Comparison of ENCODE assay signal across 2 cellular contexts in the genomic region with DNA sequence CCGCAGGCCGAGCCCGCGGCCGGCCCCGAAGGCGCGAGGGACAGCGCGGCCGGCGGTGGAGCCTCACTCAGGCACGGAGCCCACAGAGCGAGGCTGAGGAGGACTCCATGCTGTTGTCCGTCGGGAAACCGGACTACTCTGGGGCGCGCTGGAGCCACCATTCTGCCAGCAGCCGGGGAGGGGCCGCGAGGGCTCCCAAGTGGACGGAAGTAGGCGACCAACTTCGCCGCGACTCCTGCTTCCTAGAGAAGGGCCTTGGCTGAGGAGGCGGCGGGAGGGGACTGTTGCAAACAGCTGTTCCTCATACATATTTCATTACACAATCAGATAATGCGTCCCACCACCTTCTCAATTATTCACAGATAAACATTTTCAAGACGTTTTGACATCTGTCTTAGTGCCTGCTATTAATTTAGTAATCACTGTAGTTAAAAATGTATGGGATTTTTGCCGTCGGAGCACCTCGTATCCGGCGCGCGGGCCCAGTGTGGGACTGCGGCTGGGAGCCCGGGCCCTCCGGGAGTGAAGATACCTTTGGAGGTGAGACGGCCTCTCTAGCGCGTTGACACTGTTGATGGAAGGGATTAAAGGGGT.
TF ChIP-seq lines count a peak whose summit lies in the region.

No MANE protein-coding gene starts in this region.

TF ChIP-seq in SK-N-SH, 30 proteins besides CTCF, POLR2A, EP300 and RAD21:
- TF ChIP-seq, protein P1, sequence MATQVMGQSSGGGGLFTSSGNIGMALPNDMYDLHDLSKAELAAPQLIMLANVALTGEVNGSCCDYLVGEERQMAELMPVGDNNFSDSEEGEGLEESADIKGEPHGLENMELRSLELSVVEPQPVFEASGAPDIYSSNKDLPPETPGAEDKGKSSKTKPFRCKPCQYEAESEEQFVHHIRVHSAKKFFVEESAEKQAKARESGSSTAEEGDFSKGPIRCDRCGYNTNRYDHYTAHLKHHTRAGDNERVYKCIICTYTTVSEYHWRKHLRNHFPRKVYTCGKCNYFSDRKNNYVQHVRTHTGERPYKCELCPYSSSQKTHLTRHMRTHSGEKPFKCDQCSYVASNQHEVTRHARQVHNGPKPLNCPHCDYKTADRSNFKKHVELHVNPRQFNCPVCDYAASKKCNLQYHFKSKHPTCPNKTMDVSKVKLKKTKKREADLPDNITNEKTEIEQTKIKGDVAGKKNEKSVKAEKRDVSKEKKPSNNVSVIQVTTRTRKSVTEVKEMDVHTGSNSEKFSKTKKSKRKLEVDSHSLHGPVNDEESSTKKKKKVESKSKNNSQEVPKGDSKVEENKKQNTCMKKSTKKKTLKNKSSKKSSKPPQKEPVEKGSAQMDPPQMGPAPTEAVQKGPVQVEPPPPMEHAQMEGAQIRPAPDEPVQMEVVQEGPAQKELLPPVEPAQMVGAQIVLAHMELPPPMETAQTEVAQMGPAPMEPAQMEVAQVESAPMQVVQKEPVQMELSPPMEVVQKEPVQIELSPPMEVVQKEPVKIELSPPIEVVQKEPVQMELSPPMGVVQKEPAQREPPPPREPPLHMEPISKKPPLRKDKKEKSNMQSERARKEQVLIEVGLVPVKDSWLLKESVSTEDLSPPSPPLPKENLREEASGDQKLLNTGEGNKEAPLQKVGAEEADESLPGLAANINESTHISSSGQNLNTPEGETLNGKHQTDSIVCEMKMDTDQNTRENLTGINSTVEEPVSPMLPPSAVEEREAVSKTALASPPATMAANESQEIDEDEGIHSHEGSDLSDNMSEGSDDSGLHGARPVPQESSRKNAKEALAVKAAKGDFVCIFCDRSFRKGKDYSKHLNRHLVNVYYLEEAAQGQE (IDR thresholded peaks at IDR 0.05; ENCODE audit: low read depth, low read length): no peak
- no peak for TF ChIP-seq ELF1 (IDR thresholded peaks at IDR 0.05)
- TF ChIP-seq RXRA (IDR thresholded peaks at IDR 0.05; ENCODE audit: borderline replicate concordance, low read depth): no peak
- no peak for TF ChIP-seq GABPA (IDR thresholded peaks at IDR 0.05; ENCODE audit: low read depth)
- TF ChIP-seq NRF1 (IDR thresholded peaks at IDR 0.05; ENCODE audit: low read depth, low read length): no peak
- TF ChIP-seq GATA2 (CRISPR knock-in tag; IDR thresholded peaks at IDR 0.05): no peak
- TF ChIP-seq, protein P2, sequence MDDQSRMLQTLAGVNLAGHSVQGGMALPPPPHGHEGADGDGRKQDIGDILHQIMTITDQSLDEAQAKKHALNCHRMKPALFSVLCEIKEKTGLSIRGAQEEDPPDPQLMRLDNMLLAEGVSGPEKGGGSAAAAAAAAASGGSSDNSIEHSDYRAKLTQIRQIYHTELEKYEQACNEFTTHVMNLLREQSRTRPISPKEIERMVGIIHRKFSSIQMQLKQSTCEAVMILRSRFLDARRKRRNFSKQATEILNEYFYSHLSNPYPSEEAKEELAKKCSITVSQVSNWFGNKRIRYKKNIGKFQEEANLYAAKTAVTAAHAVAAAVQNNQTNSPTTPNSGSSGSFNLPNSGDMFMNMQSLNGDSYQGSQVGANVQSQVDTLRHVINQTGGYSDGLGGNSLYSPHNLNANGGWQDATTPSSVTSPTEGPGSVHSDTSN (IDR thresholded peaks at IDR 0.05): no peak
- no peak for TF ChIP-seq TCF12 (IDR thresholded peaks at IDR 0.05)
- TF ChIP-seq, protein P3, sequence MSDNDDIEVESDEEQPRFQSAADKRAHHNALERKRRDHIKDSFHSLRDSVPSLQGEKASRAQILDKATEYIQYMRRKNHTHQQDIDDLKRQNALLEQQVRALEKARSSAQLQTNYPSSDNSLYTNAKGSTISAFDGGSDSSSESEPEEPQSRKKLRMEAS (IDR thresholded peaks at IDR 0.05; ENCODE audit: low read depth): no peak
- TF ChIP-seq, protein P4, sequence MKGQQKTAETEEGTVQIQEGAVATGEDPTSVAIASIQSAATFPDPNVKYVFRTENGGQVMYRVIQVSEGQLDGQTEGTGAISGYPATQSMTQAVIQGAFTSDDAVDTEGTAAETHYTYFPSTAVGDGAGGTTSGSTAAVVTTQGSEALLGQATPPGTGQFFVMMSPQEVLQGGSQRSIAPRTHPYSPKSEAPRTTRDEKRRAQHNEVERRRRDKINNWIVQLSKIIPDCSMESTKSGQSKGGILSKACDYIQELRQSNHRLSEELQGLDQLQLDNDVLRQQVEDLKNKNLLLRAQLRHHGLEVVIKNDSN (IDR thresholded peaks at IDR 0.05; ENCODE audit: borderline replicate concordance, low read depth): no peak
- TF ChIP-seq EZH2phosphoT487 (IDR thresholded peaks at IDR 0.05; ENCODE audit: borderline replicate concordance, low read depth): no peak
- TF ChIP-seq, protein P5, sequence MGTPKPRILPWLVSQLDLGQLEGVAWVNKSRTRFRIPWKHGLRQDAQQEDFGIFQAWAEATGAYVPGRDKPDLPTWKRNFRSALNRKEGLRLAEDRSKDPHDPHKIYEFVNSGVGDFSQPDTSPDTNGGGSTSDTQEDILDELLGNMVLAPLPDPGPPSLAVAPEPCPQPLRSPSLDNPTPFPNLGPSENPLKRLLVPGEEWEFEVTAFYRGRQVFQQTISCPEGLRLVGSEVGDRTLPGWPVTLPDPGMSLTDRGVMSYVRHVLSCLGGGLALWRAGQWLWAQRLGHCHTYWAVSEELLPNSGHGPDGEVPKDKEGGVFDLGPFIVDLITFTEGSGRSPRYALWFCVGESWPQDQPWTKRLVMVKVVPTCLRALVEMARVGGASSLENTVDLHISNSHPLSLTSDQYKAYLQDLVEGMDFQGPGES (IDR thresholded peaks at IDR 0.05; ENCODE audit: low read depth, low read length): no peak
- TF ChIP-seq FOSL2 (IDR thresholded peaks at IDR 0.05; ENCODE audit: borderline replicate concordance, low read depth): no peak
- no peak for TF ChIP-seq SMC3 (IDR thresholded peaks at IDR 0.05; ENCODE audit: low read depth, low read length)
- no peak for TF ChIP-seq RCOR1 (IDR thresholded peaks at IDR 0.05; ENCODE audit: low read length)
- TF ChIP-seq MEF2A (IDR thresholded peaks at IDR 0.05; ENCODE audit: borderline replicate concordance, low read depth): no peak
- TF ChIP-seq FOXM1 (IDR thresholded peaks at IDR 0.05; ENCODE audit: low read depth): no peak
- TF ChIP-seq MXI1 (IDR thresholded peaks at IDR 0.05; ENCODE audit: low read depth, low read length): no peak
- TF ChIP-seq CHD2 (IDR thresholded peaks at IDR 0.05; ENCODE audit: low read length, partially characterized antibody): no peak

TF ChIP-seq in SK-N-SH treated with all-trans-retinoic acid at 6 μM for 48 hours, 23 proteins besides CTCF, POLR2A, EP300 and RAD21 (continued from another document):
- TF ChIP-seq, protein P6, sequence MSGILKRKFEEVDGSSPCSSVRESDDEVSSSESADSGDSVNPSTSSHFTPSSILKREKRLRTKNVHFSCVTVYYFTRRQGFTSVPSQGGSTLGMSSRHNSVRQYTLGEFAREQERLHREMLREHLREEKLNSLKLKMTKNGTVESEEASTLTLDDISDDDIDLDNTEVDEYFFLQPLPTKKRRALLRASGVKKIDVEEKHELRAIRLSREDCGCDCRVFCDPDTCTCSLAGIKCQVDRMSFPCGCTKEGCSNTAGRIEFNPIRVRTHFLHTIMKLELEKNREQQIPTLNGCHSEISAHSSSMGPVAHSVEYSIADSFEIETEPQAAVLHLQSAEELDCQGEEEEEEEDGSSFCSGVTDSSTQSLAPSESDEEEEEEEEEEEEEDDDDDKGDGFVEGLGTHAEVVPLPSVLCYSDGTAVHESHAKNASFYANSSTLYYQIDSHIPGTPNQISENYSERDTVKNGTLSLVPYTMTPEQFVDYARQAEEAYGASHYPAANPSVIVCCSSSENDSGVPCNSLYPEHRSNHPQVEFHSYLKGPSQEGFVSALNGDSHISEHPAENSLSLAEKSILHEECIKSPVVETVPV (CRISPR knock-in tag; IDR thresholded peaks at IDR 0.05): no peak
- TF ChIP-seq GLIS3 (CRISPR knock-in tag; IDR thresholded peaks at IDR 0.05): no peak
